Comparison of ENCODE assay signal across 8 cellular contexts in genomic region chr6:28543671-28544131, GRCh38. TPM values are rescaled to one million over a fixed set of nuclear protein-coding genes. Genes with fewer than 3 reads are reported as not detected.
DNase-seq lines count a peak whose midpoint lies in the region; TF ChIP-seq lines count a peak whose summit lies in the region.

No MANE protein-coding gene starts in this region.

- peak overlapping the region; percentile 42 for H3K4me3 ChIP-seq in WI38 (ENCODE audit: low read depth, low read length)
- H3K4me3 ChIP-seq in fibroblast of mammary gland (ENCODE audit: control insufficient read depth, low read depth, low read length), result peak overlapping the region; percentile 56
- H3K4me3 ChIP-seq in ascending aorta, result no peak overlapping the region
- peak overlapping the region in 1 of 4 donors; percentile 30 for H3K4me3 ChIP-seq in transverse colon
- H3K4me3 ChIP-seq in BE2C (ENCODE audit: low read depth, low read length), result no peak overlapping the region

- intact Hi-C loops in ascending aorta (cut with DNase I) (no loop called here), transverse colon (cut with DNase I; ENCODE audit: low total_unique reads) (no loop called here)

- no peak for TF ChIP-seq EP300 in transverse colon (IDR thresholded peaks at IDR 0.05; ENCODE audit: low read depth)

- WGBS in transverse colon (ENCODE audit: low coverage in 1 of 2), 2 donors, result 33 to 35% methylated on average over 6 to 22 of the region's 22 CpGs

- H3K27ac ChIP-seq in ascending aorta (no peak overlapping the region), transverse colon (no peak overlapping the region)

- TF ChIP-seq CTCF in WI38 (IDR thresholded peaks at IDR 0.05; ENCODE audit: low read depth, low read length), result no peak
- no peak for TF ChIP-seq CTCF in fibroblast of mammary gland (conservative IDR thresholded peaks at IDR 0.05; ENCODE audit: control insufficient read depth, insufficient read depth, low read depth, low read length)
- no peak for TF ChIP-seq CTCF in ascending aorta (IDR thresholded peaks at IDR 0.05)
- no peak for TF ChIP-seq CTCF in transverse colon (IDR thresholded peaks at IDR 0.05)
- TF ChIP-seq CTCF in BE2C (IDR thresholded peaks at IDR 0.05; ENCODE audit: low read depth, low read length), result no peak

- H3K4me1 ChIP-seq in ascending aorta (no peaks in the 10 kb centered on the region), transverse colon (peaks cover 0 to 11% (median 3%) of the 10 kb centered on the region in 4 donors), BE2C (no peaks in the 10 kb centered on the region)

- H3K36me3 ChIP-seq in ascending aorta (no peaks in the 10 kb centered on the region), transverse colon (no peaks in the 10 kb centered on the region), BE2C (no peaks in the 10 kb centered on the region)

- H3K9me3 ChIP-seq in ascending aorta (no peaks in the 10 kb centered on the region), transverse colon (no peaks in the 10 kb centered on the region), BE2C (no peaks in the 10 kb centered on the region)

- DNase-seq in activated CD4-positive, alpha-beta T cell treated with anti-CD3 and anti-CD28 coated beads for 1 hour, result peak; percentile 21
- no peak for DNase-seq in activated CD4-positive, alpha-beta T cell treated with anti-CD3 and anti-CD28 coated beads, Interleukin-2, amount 50 U/mL, for 4 hours
- DNase-seq in fibroblast of mammary gland (ENCODE audit: low read depth) (peak; percentile 34), ascending aorta (ENCODE audit: low spot score in 2 of 2) (no peak), transverse colon (no peak), BE2C (no peak)
- DNase-seq in stimulated activated CD4-positive, alpha-beta T cell treated with anti-CD3 and anti-CD28 coated beads, Interleukin-4, amount 100 ng/mL, for 4 hours, result peak; percentile 20 to 33

- no peak for TF ChIP-seq POLR2A in transverse colon (IDR thresholded peaks at IDR 0.05)

- in situ Hi-C loops in transverse colon (cut with MboI; ENCODE audit: low pct_ligation_motif_present in 1 of 4, low pct_unique_long_range_greater_than_20kb in 1 of 4, low sequenced_read_pairs in 3 of 4), result no loop called here

- H3K27me3 ChIP-seq in ascending aorta (no peaks in the 10 kb centered on the region), transverse colon (peaks cover 89% of the 10 kb centered on the region), BE2C (peaks cover 2% of the 10 kb centered on the region; the same call in 1 of the 2 replicates)

RNA-seq across cellular contexts. Expression of gene GPX5, which starts 18.0 kb away (rescaled TPM):
- total RNA-seq in ascending aorta, result not detected
- not detected for total RNA-seq in transverse colon
- not detected for polyA plus RNA-seq in BE2C (2012; ENCODE audit: insufficient read depth, insufficient read length, low read depth)

RNA-seq across cellular contexts. Expression of gene GPX6, which starts 28.1 kb away (rescaled TPM):
- not detected for total RNA-seq in ascending aorta
- total RNA-seq in transverse colon, result not detected
- polyA plus RNA-seq in BE2C (2012; ENCODE audit: insufficient read depth, insufficient read length, low read depth), result not detected

Comparison
In these comparisons a context has a peak if more than half of its experiments do, and no peak if none do; other contexts are left out.
1. DNase-seq: peak in activated CD4-positive, alpha-beta T cell treated with anti-CD3 and anti-CD28 coated beads for 1 hour (single experiment), fibroblast of mammary gland (single experiment) and stimulated activated CD4-positive, alpha-beta T cell treated with anti-CD3 and anti-CD28 coated beads, Interleukin-4, amount 100 ng/mL, for 4 hours (2 of 2); none in activated CD4-positive, alpha-beta T cell treated with anti-CD3 and anti-CD28 coated beads, Interleukin-2, amount 50 U/mL, for 4 hours (0 of 2), ascending aorta (0 of 2), transverse colon (single experiment) and BE2C (single experiment).
2. H3K4me3 ChIP-seq: peak in WI38 (single experiment) and fibroblast of mammary gland (single experiment); none in ascending aorta (0 of 2) and BE2C (single experiment).